ENCODE assay signal across 9 cellular contexts in genomic region chr9:21549251-21549765, GRCh38.
DNase-seq lines count a peak whose midpoint lies in the region; ATAC-seq, FAIRE-seq and TF ChIP-seq lines count a peak whose summit lies in the region.
"Had no signal": no experiment of that assay in that cellular context is flagged by ENCODE, and none has a peak within 500 bp of the region (broad histone marks: within the 10 kb centered on the region; RNA-seq: fewer than 3 reads in every experiment).

No MANE protein-coding gene starts in this region.

- no peak overlapping the region for H3K4me3 Mint-ChIP-seq in activated CD4-positive, alpha-beta T cell treated with anti-CD3 and anti-CD28 coated beads, Interleukin-2, amount 10 ng/mL, durations not matched to agents 7 days and 5 days

- H3K27me3 Mint-ChIP-seq in activated CD4-positive, alpha-beta T cell treated with anti-CD3 and anti-CD28 coated beads, Interleukin-2, amount 10 ng/mL, durations not matched to agents 7 days and 5 days = peaks cover 5% of the 10 kb centered on the region

- TF ChIP-seq CTCF in pancreas (IDR thresholded peaks at IDR 0.05) = no peak

- H3K27me3 ChIP-seq in pancreas = peaks cover 0 to 19% (median 0%) of the 10 kb centered on the region in 4 donors

- H3K36me3 ChIP-seq in pancreas = no peaks in the 10 kb centered on the region

- H3K9me3 Mint-ChIP-seq in activated CD4-positive, alpha-beta T cell treated with anti-CD3 and anti-CD28 coated beads, Interleukin-2, amount 10 ng/mL, durations not matched to agents 7 days and 5 days = peaks cover 2% of the 10 kb centered on the region

- peaks cover 0 to 5% (median 4%) of the 10 kb centered on the region in 3 donors for H3K4me1 ChIP-seq in pancreas

- DNase-seq in EH (ENCODE audit: low read depth) (peak; percentile 96), RPMI7951 (ENCODE audit: low read depth) (peak; percentile 68), fibroblast of gingiva (ENCODE audit: low read depth) (peak; percentile 97), pancreas (peak in 3 of 6 donors; percentile 35 to 59 (median 41)), NCI-H82 (lab: John Stamatoyannopoulos, UW) (no peak)
- no peak for DNase-seq in activated CD4-positive, alpha-beta T cell treated with anti-CD3 and anti-CD28 coated beads, Interleukin-2, amount 10 ng/mL, durations not matched to agents 7 days and 5 days

- H3K9me3 ChIP-seq in pancreas = no peaks in the 10 kb centered on the region

- CTCF ChIA-PET in activated CD4-positive, alpha-beta T cell treated with anti-CD3 and anti-CD28 coated beads, Interleukin-2, amount 10 ng/mL, durations not matched to agents 7 days and 5 days (lab: Charles Lee) = no interaction called here

- H3K4me3 ChIP-seq in pancreas = no peak overlapping the region
- H3K4me3 ChIP-seq: K562 had no signal

- H3K36me3 Mint-ChIP-seq in activated CD4-positive, alpha-beta T cell treated with anti-CD3 and anti-CD28 coated beads, Interleukin-2, amount 10 ng/mL, durations not matched to agents 7 days and 5 days (ENCODE audit: low read depth) = no peaks in the 10 kb centered on the region

- ATAC-seq in pancreas (peak; percentile 88 to 98 (median 96)), GM19455 (IDR thresholded peaks at IDR 0.05; ENCODE audit: unreplicated experiment) (no peak), GM18520 (IDR thresholded peaks at IDR 0.05; ENCODE audit: unreplicated experiment) (no peak)
- ATAC-seq: K562 had no signal

- H3K27ac Mint-ChIP-seq in activated CD4-positive, alpha-beta T cell treated with anti-CD3 and anti-CD28 coated beads, Interleukin-2, amount 10 ng/mL, durations not matched to agents 7 days and 5 days = no peak overlapping the region

- H3K4me1 Mint-ChIP-seq in activated CD4-positive, alpha-beta T cell treated with anti-CD3 and anti-CD28 coated beads, Interleukin-2, amount 10 ng/mL, durations not matched to agents 7 days and 5 days = peaks cover 12% of the 10 kb centered on the region

- FAIRE-seq in pancreas (lab: Jason Lieb, UNC) = no peak
- FAIRE-seq: K562 had no signal

- no peak overlapping the region for H3K27ac ChIP-seq in pancreas

- intact Hi-C loops in pancreas (cut with DNase I) = no loop called here

- POLR2A ChIA-PET in activated CD4-positive, alpha-beta T cell treated with anti-CD3 and anti-CD28 coated beads, Interleukin-2, amount 10 ng/mL, durations not matched to agents 7 days and 5 days (lab: Charles Lee) = no interaction called here

- 24 to 27% methylated on average over 9 of the region's 9 CpGs for WGBS in pancreas, 2 donors

Comparison
In these comparisons a context has a peak if more than half of its experiments do, and no peak if none do; other contexts are left out.
1. DNase-seq: peak in EH (single experiment), RPMI7951 (single experiment) and fibroblast of gingiva (single experiment); none in activated CD4-positive, alpha-beta T cell treated with anti-CD3 and anti-CD28 coated beads, Interleukin-2, amount 10 ng/mL, durations not matched to agents 7 days and 5 days (single experiment) and NCI-H82 (single experiment).
2. ATAC-seq: peak in pancreas (4 of 4); none in GM19455 (single experiment) and GM18520 (single experiment).